1 cellular context compared by ENCODE assay signal in the genomic region with DNA sequence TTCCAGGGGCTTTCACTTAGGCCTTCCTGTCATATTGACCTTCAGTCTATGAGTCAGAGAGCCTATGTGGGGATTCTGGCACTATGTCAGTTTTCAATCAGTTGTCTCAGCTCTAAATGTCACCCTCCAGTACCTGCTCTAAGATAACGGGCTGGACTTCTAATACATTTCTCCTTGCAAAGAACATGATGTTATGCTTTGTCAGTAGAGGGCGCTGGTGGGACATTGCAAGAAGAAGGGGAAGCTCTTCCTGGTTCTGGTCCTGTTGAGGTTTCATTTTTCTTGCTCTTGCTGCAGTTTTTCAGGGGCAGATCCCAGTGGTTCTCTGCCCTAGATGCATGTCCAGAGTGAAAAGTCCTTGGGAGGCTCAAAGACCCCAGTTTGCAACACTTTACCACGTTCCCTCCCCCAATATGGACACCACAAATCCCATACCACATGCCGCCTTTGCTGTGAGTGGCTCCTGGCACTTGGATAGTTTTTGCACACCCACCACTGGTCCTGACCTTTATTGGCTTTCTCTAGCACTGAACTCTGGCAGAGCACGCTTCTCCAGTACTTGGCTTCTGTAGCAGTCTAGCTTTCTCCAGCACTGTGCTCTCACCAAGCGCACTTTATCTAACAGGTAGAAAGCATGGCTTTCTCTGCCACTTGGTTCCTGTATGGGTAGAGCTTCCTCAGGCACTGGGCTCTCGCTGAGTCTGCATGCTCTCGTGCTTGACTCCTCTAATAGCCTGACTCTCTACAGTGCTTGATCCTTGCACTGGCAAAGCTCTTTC.
TF ChIP-seq lines count a peak whose summit lies in the region.

No MANE protein-coding gene starts in this region.

TF ChIP-seq in HepG2, 621 proteins besides CTCF, POLR2A, EP300 and RAD21 (continued from another document and continues in another):
- no peak for TF ChIP-seq ZNF318 (CRISPR knock-in tag; IDR thresholded peaks at IDR 0.05)
- peak; percentile 41; the same call in 1 of the 2 replicates for TF ChIP-seq ZNF292 (CRISPR knock-in tag; IDR thresholded peaks at IDR 0.05; ENCODE audit: borderline replicate concordance, low read depth)
- no peak for TF ChIP-seq MLLT10 (CRISPR knock-in tag; IDR thresholded peaks at IDR 0.05)
- TF ChIP-seq, protein P1, sequence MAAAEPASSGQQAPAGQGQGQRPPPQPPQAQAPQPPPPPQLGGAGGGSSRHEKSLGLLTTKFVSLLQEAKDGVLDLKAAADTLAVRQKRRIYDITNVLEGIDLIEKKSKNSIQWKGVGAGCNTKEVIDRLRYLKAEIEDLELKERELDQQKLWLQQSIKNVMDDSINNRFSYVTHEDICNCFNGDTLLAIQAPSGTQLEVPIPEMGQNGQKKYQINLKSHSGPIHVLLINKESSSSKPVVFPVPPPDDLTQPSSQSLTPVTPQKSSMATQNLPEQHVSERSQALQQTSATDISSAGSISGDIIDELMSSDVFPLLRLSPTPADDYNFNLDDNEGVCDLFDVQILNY (CRISPR knock-in tag; conservative IDR thresholded peaks at IDR 0.05): no peak
- no peak for TF ChIP-seq ZNF703 (CRISPR knock-in tag; IDR thresholded peaks at IDR 0.05; ENCODE audit: borderline replicate concordance)
- no peak for TF ChIP-seq ZNF280B (CRISPR knock-in tag; IDR thresholded peaks at IDR 0.05; ENCODE audit: borderline replicate concordance)
- TF ChIP-seq SMARCE1 (IDR thresholded peaks at IDR 0.05; ENCODE audit: borderline replicate concordance): no peak
- TF ChIP-seq, protein P2, sequence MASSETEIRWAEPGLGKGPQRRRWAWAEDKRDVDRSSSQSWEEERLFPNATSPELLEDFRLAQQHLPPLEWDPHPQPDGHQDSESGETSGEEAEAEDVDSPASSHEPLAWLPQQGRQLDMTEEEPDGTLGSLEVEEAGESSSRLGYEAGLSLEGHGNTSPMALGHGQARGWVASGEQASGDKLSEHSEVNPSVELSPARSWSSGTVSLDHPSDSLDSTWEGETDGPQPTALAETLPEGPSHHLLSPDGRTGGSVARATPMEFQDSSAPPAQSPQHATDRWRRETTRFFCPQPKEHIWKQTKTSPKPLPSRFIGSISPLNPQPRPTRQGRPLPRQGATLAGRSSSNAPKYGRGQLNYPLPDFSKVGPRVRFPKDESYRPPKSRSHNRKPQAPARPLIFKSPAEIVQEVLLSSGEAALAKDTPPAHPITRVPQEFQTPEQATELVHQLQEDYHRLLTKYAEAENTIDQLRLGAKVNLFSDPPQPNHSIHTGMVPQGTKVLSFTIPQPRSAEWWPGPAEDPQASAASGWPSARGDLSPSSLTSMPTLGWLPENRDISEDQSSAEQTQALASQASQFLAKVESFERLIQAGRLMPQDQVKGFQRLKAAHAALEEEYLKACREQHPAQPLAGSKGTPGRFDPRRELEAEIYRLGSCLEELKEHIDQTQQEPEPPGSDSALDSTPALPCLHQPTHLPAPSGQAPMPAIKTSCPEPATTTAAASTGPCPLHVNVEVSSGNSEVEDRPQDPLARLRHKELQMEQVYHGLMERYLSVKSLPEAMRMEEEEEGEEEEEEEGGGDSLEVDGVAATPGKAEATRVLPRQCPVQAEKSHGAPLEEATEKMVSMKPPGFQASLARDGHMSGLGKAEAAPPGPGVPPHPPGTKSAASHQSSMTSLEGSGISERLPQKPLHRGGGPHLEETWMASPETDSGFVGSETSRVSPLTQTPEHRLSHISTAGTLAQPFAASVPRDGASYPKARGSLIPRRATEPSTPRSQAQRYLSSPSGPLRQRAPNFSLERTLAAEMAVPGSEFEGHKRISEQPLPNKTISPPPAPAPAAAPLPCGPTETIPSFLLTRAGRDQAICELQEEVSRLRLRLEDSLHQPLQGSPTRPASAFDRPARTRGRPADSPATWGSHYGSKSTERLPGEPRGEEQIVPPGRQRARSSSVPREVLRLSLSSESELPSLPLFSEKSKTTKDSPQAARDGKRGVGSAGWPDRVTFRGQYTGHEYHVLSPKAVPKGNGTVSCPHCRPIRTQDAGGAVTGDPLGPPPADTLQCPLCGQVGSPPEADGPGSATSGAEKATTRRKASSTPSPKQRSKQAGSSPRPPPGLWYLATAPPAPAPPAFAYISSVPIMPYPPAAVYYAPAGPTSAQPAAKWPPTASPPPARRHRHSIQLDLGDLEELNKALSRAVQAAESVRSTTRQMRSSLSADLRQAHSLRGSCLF (CRISPR knock-in tag; IDR thresholded peaks at IDR 0.05; ENCODE audit: borderline replicate concordance): no peak
- TF ChIP-seq NR1H2 (CRISPR knock-in tag; IDR thresholded peaks at IDR 0.05; ENCODE audit: borderline replicate concordance, low read depth): no peak; the same call in 1 of the 2 replicates
- no peak for TF ChIP-seq ZNF563 (CRISPR knock-in tag; IDR thresholded peaks at IDR 0.05)
- no peak for TF ChIP-seq ZNF337 (CRISPR knock-in tag; IDR thresholded peaks at IDR 0.05; ENCODE audit: borderline replicate concordance, low read depth)
- no peak for TF ChIP-seq RBM22 (optimal IDR thresholded peaks at IDR 0.05; ENCODE audit: low read length)
- no peak for TF ChIP-seq ZC3H4 (CRISPR knock-in tag; IDR thresholded peaks at IDR 0.05; ENCODE audit: borderline replicate concordance)
- no peak for TF ChIP-seq ZNF326 (CRISPR knock-in tag; IDR thresholded peaks at IDR 0.05; ENCODE audit: borderline replicate concordance)
- TF ChIP-seq, protein P3, sequence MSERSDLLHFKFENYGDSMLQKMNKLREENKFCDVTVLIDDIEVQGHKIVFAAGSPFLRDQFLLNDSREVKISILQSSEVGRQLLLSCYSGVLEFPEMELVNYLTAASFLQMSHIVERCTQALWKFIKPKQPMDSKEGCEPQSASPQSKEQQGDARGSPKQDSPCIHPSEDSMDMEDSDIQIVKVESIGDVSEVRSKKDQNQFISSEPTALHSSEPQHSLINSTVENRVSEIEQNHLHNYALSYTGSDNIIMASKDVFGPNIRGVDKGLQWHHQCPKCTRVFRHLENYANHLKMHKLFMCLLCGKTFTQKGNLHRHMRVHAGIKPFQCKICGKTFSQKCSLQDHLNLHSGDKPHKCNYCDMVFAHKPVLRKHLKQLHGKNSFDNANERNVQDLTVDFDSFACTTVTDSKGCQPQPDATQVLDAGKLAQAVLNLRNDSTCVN (CRISPR knock-in tag; IDR thresholded peaks at IDR 0.05; ENCODE audit: borderline replicate concordance): peak; percentile 28; the same call in 1 of the 2 replicates
- no peak; the same call in 1 of the 2 replicates for TF ChIP-seq TFDP2 (CRISPR knock-in tag; IDR thresholded peaks at IDR 0.05)
- TF ChIP-seq ZKSCAN5 (CRISPR knock-in tag; IDR thresholded peaks at IDR 0.05): no peak
- TF ChIP-seq PBX2 (CRISPR knock-in tag; IDR thresholded peaks at IDR 0.05): no peak
- no peak; the same call in 1 of the 2 replicates for TF ChIP-seq GMEB2 (CRISPR knock-in tag; IDR thresholded peaks at IDR 0.05; ENCODE audit: low read depth)
- no peak for TF ChIP-seq PCBP1 (IDR thresholded peaks at IDR 0.05; ENCODE audit: borderline replicate concordance, low read depth, low read length)
- TF ChIP-seq HCFC1 (IDR thresholded peaks at IDR 0.05; ENCODE audit: low read depth, low read length): no peak
- TF ChIP-seq SAFB2 (CRISPR knock-in tag; IDR thresholded peaks at IDR 0.05; ENCODE audit: borderline replicate concordance, low read depth): peak; percentile 32; the same call in 1 of the 2 replicates
- TF ChIP-seq ZSCAN22 (CRISPR knock-in tag; IDR thresholded peaks at IDR 0.05): no peak
- no peak for TF ChIP-seq MBNL3 (CRISPR knock-in tag; conservative IDR thresholded peaks at IDR 0.05)
- TF ChIP-seq JUNB (CRISPR knock-in tag; IDR thresholded peaks at IDR 0.05; ENCODE audit: borderline replicate concordance): no peak
- peak; percentile 46; the same call in 1 of the 2 replicates for TF ChIP-seq TFDP1 (CRISPR knock-in tag; IDR thresholded peaks at IDR 0.05; ENCODE audit: borderline replicate concordance)
- TF ChIP-seq MAF1 (CRISPR knock-in tag; IDR thresholded peaks at IDR 0.05; ENCODE audit: borderline replicate concordance): no peak
